ENCODE assay signal across 9 cellular contexts in the genomic region with DNA sequence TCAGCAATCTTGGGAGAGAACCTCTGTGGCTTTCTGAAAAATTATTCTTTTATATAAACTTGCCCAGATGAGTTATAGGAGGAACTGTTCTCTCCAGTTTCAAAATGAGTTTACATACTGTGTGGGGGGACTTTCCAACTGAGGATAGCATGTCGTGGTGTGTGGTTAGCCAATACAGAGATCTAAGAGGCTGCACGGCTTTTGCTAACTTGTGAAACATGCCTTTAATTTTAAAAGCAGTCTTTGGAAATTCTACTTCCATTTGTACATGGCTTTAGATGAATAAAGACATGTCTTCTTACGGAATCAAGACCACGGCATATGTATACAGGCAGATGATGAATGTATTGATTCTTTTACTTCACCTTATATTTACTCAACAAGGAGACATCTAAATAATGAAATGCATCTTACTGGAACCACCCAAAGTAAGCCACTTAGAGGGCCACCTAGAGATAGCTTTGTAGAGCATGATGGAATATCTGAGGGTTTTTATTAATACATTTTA. TPM values are rescaled to one million over a fixed set of nuclear protein-coding genes. Genes with fewer than 3 reads are reported as not detected.
DNase-seq lines count a peak whose midpoint lies in the region; ATAC-seq and TF ChIP-seq lines count a peak whose summit lies in the region.
"Had no signal": no experiment of that assay in that cellular context is flagged by ENCODE, and none has a peak within 500 bp of the region (broad histone marks: within the 10 kb centered on the region; RNA-seq: fewer than 3 reads in every experiment).

No MANE protein-coding gene starts in this region.

- H3K9me3 Mint-ChIP-seq in nephron (no peaks in the 10 kb centered on the region), endodermal cell (no peaks in the 10 kb centered on the region)
- H3K9me3 Mint-ChIP-seq: brain had no signal

- peak overlapping the region; percentile 28 to 77 (median 49) for H3K27ac Mint-ChIP-seq in nephron
- no peak overlapping the region for H3K27ac Mint-ChIP-seq in endodermal cell

- H3K36me3 ChIP-seq in endodermal cell (ENCODE audit: control insufficient read depth, insufficient read depth, low read length) (peaks cover 4% of the 10 kb centered on the region), esophagus muscularis mucosa (no peaks in the 10 kb centered on the region)

- 92 to 93% methylated on average over 2 to 4 of the region's 4 CpGs for WGBS in endodermal cell (ENCODE audit: insufficient coverage in 1 of 2, insufficient read length in 1 of 2), 2 experiments
- 44% methylated on average over 4 of the region's 4 CpGs for WGBS in esophagus muscularis mucosa

- H3K27ac ChIP-seq in endodermal cell (ENCODE audit: low read depth, low read length), result no peak overlapping the region
- H3K27ac ChIP-seq in esophagus muscularis mucosa (replicated peaks in 1 of 4), result no peak overlapping the region

- no peak overlapping the region for H3K9ac ChIP-seq in endodermal cell (ENCODE audit: extremely low read depth, low read length, poor library complexity, severe bottlenecking)

- TF ChIP-seq POLR2A in esophagus muscularis mucosa (IDR thresholded peaks at IDR 0.05; ENCODE audit: low read depth), result no peak

- peaks cover 15% of the 10 kb centered on the region for H3K4me1 Mint-ChIP-seq in nephron
- H3K4me1 Mint-ChIP-seq in endodermal cell, result no peaks in the 10 kb centered on the region

- H3K4me3 ChIP-seq in endodermal cell (ENCODE audit: low read length) (no peak overlapping the region), esophagus muscularis mucosa (no peak overlapping the region)

- intact Hi-C loops in esophagus muscularis mucosa (cut with DNase I), result no loop called here

- TF ChIP-seq CTCF in nephron (IDR thresholded peaks at IDR 0.05; ENCODE audit: unreplicated experiment in 3 of 3) (no peak), endodermal cell (conservative IDR thresholded peaks at IDR 0.05) (no peak), esophagus muscularis mucosa (IDR thresholded peaks at IDR 0.05) (no peak)

- H3K27me3 Mint-ChIP-seq in nephron (ENCODE audit: low read depth) (peaks cover 4% of the 10 kb centered on the region), endodermal cell (ENCODE audit: insufficient read depth) (no peaks in the 10 kb centered on the region)
- H3K27me3 Mint-ChIP-seq: brain had no signal

- H3K9me3 ChIP-seq in endodermal cell (ENCODE audit: control insufficient read depth, low read length), result no peaks in the 10 kb centered on the region
- H3K9me3 ChIP-seq in esophagus muscularis mucosa, result no peaks in the 10 kb centered on the region

- H3K27me3 ChIP-seq in endodermal cell (ENCODE audit: control insufficient read depth, insufficient read depth, low read length, poor library complexity, severe bottlenecking) (no peaks in the 10 kb centered on the region), esophagus muscularis mucosa (no peaks in the 10 kb centered on the region)

- H3K4me3 Mint-ChIP-seq in nephron, result peak overlapping the region in 2 of 3 experiments; percentile 1 to 4
- H3K4me3 Mint-ChIP-seq in endodermal cell, result no peak overlapping the region
- H3K4me3 Mint-ChIP-seq: brain had no signal

- TF ChIP-seq EP300 in esophagus muscularis mucosa (IDR thresholded peaks at IDR 0.05), result no peak

- H3K36me3 Mint-ChIP-seq in nephron (ENCODE audit: low read depth) (peaks cover 11% of the 10 kb centered on the region), endodermal cell (ENCODE audit: low read depth) (no peaks in the 10 kb centered on the region)
- H3K36me3 Mint-ChIP-seq: brain had no signal

- ATAC-seq in GM19397 (IDR thresholded peaks at IDR 0.05; ENCODE audit: unreplicated experiment) (peak; percentile 63), HG03442 (IDR thresholded peaks at IDR 0.05; ENCODE audit: unreplicated experiment) (peak; percentile 84)

- H3K4me1 ChIP-seq in endodermal cell (ENCODE audit: control insufficient read depth, insufficient read depth, low read length) (no peaks in the 10 kb centered on the region), esophagus muscularis mucosa (peaks cover 0 to 14% (median 8%) of the 10 kb centered on the region in 4 donors)

- peak; percentile 21 for DNase-seq in AG08396 (ENCODE audit: low spot score)
- DNase-seq in activated T-cell treated with anti-CD3 and anti-CD28 coated beads for 4 hours, result peak; percentile 28
- no peak for DNase-seq in endodermal cell
- no peak for DNase-seq in esophagus muscularis mucosa (ENCODE audit: extremely low spot score)
- DNase-seq in globus pallidus (ENCODE audit: low spot score), result no peak

RNA-seq across cellular contexts. Expression of gene HIVEP1, which starts 39.8 kb away (rescaled TPM):
- total RNA-seq in endodermal cell (10 to 100 TPM; 33.6 to 35.1 TPM), esophagus muscularis mucosa (10 to 100 TPM; 16.2 to 28.3 (median 25.1) TPM)
- 12.0 TPM for polyA plus RNA-seq in endodermal cell (2013, experiment 1 of 2)
- polyA plus RNA-seq in endodermal cell (2013, experiment 2 of 2), result 12.1 TPM

Comparison
In these comparisons a context has a peak if more than half of its experiments do, and no peak if none do; other contexts are left out.
1. DNase-seq: peak in AG08396 (single experiment) and activated T-cell treated with anti-CD3 and anti-CD28 coated beads for 4 hours (single experiment); none in endodermal cell (single experiment), esophagus muscularis mucosa (single experiment) and globus pallidus (single experiment).